ENCODE assay signal across 1 cellular context in genomic region chr15:63501256-63502089, GRCh38.
A peak's percentile ranks its signal among the peaks of the same experiment; 100 is the strongest.
TF ChIP-seq lines count a peak whose summit lies in the region.

No MANE protein-coding gene starts in this region.

TF ChIP-seq in HepG2, 621 proteins besides CTCF, POLR2A, EP300 and RAD21 (continued from another document and continues in another):
- TF ChIP-seq ZHX2 (IDR thresholded peaks at IDR 0.05; ENCODE audit: low read depth) (no peak), ZHX2 (CRISPR knock-in tag; IDR thresholded peaks at IDR 0.05; ENCODE audit: borderline replicate concordance) (no peak), NCOA2 (CRISPR knock-in tag; IDR thresholded peaks at IDR 0.05) (no peak), ZNF3 (CRISPR knock-in tag; IDR thresholded peaks at IDR 0.05) (no peak), ZNF253 (CRISPR knock-in tag; IDR thresholded peaks at IDR 0.05; ENCODE audit: borderline replicate concordance) (no peak), ZNF496 (CRISPR knock-in tag; IDR thresholded peaks at IDR 0.05; ENCODE audit: insufficient replicate concordance) (no peak), GTF3A (CRISPR knock-in tag; conservative IDR thresholded peaks at IDR 0.05) (no peak), DPF2 (CRISPR knock-in tag; IDR thresholded peaks at IDR 0.05; ENCODE audit: borderline replicate concordance, low read depth) (no peak), TFE3 (CRISPR knock-in tag; IDR thresholded peaks at IDR 0.05) (no peak), ELF1 (CRISPR knock-in tag; IDR thresholded peaks at IDR 0.05) (no peak), ZC3H4 (CRISPR knock-in tag; IDR thresholded peaks at IDR 0.05; ENCODE audit: borderline replicate concordance) (no peak), SYNCRIP (IDR thresholded peaks at IDR 0.05; ENCODE audit: insufficient read depth, low read depth, low read length) (no peak), ZNF629 (CRISPR knock-in tag; conservative IDR thresholded peaks at IDR 0.05) (no peak), KLF15 (CRISPR knock-in tag; IDR thresholded peaks at IDR 0.05; ENCODE audit: borderline replicate concordance) (no peak), NCOA5 (CRISPR knock-in tag; IDR thresholded peaks at IDR 0.05) (no peak), HIC2 (CRISPR knock-in tag; IDR thresholded peaks at IDR 0.05; ENCODE audit: low read depth) (no peak), ZFY (CRISPR knock-in tag; IDR thresholded peaks at IDR 0.05) (peak; percentile 47), NR1H2 (CRISPR knock-in tag; IDR thresholded peaks at IDR 0.05; ENCODE audit: borderline replicate concordance, low read depth) (no peak), POGK (CRISPR knock-in tag; conservative IDR thresholded peaks at IDR 0.05) (no peak), KIAA2018 (CRISPR knock-in tag; IDR thresholded peaks at IDR 0.05; ENCODE audit: borderline replicate concordance) (no peak), SRSF9 (IDR thresholded peaks at IDR 0.05; ENCODE audit: borderline replicate concordance, insufficient read depth, low read depth, low read length, poor library complexity, severe bottlenecking) (no peak), CAMTA2 (CRISPR knock-in tag; IDR thresholded peaks at IDR 0.05; ENCODE audit: borderline replicate concordance) (no peak), ZFP90 (CRISPR knock-in tag; IDR thresholded peaks at IDR 0.05; ENCODE audit: borderline replicate concordance) (no peak), XRCC5 (optimal IDR thresholded peaks at IDR 0.05; ENCODE audit: low read length) (no peak), FIP1L1 (IDR thresholded peaks at IDR 0.05; ENCODE audit: borderline replicate concordance, insufficient read depth, low read depth, low read length) (no peak), THYN1 (CRISPR knock-in tag; IDR thresholded peaks at IDR 0.05; ENCODE audit: borderline replicate concordance, low read depth) (no peak), ZBTB7A (CRISPR knock-in tag; IDR thresholded peaks at IDR 0.05) (no peak), HCFC1 (IDR thresholded peaks at IDR 0.05; ENCODE audit: low read depth, low read length) (no peak), ZFP36L1 (CRISPR knock-in tag; IDR thresholded peaks at IDR 0.05) (no peak), ZMYM2 (CRISPR knock-in tag; IDR thresholded peaks at IDR 0.05) (no peak), ZFP62 (CRISPR knock-in tag; IDR thresholded peaks at IDR 0.05) (no peak), NR3C1 (CRISPR knock-in tag; IDR thresholded peaks at IDR 0.05) (no peak), MAX (IDR thresholded peaks at IDR 0.05) (peak; percentile 48; the same call in 1 of the 2 replicates), SRSF4 (IDR thresholded peaks at IDR 0.05; ENCODE audit: low read depth, low read length, poor library complexity, severe bottlenecking) (no peak), ZNF281 (CRISPR knock-in tag; IDR thresholded peaks at IDR 0.05; ENCODE audit: borderline replicate concordance) (no peak), CCAR2 (optimal IDR thresholded peaks at IDR 0.05; ENCODE audit: low read depth, low read length) (no peak)
